8 cellular contexts compared by ENCODE assay signal in the genomic region with DNA sequence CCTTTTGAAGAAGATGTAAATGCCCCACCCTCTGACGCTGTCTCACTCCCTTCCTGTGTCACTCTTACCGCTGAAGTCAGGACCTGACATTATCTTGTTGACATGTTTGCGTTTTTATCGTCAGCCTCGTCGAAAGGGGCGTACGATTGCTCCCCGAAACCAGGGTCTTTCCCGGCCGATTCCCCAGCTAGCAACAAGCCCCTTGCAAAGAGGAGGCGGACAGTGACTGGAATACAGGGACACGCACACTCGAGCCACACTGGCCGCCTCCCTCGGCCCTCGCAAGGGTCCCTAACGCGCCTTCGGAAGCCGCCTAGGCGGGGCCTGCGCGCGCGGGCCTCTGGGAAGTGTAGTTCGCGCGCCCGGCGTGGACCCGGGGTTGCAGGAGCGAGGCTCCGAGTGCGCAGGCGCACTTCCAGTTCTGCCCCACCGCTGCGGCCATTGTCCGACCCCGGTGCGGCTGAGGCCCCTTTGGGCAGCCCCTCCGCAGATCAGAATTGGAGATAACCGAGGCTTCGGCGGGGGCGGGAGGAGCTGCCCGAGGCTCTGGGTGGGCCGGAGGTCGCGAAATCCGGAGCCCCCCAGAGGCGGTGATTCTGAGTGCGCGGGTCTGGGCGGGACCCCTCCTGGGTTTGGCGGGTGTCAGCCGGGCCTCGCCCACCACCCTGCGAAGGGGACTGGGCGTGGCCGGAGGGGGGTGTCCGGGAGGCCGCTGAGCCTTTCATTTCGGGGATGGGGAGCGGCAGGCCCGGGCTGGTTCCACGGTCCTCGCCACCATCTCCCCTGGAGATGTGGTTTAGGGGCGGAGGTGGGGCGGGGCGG. TPM values are rescaled to one million over a fixed set of nuclear protein-coding genes. Genes with fewer than 3 reads are reported as not detected.
DNase-seq lines count a peak whose midpoint lies in the region; ATAC-seq, FAIRE-seq and TF ChIP-seq lines count a peak whose summit lies in the region.

TSS of gene ZFP90 (plus strand) at position 412 of the 822 bp plus-strand sequence. CDS start 502 bp downstream, outside the sequence.

- FAIRE-seq in pancreas (lab: Jason Lieb, UNC), result no peak

- no peak for TF ChIP-seq CTCF in HFFc6 (IDR thresholded peaks at IDR 0.05)
- no peak for TF ChIP-seq CTCF in NB4 (IDR thresholded peaks at IDR 0.05; ENCODE audit: low read depth, low read length)
- TF ChIP-seq CTCF in pancreas (IDR thresholded peaks at IDR 0.05), result no peak
- TF ChIP-seq CTCF in thyroid gland (IDR thresholded peaks at IDR 0.05), result no peak

- H3K4me1 ChIP-seq in pancreas, result no peaks in the 10 kb centered on the region
- peaks cover 0 to 6% of the 10 kb centered on the region in 2 donors for H3K4me1 ChIP-seq in thyroid gland

- H3K9me3 Mint-ChIP-seq in HFFc6, result peaks cover 33% of the 10 kb centered on the region
- no peaks in the 10 kb centered on the region for H3K9me3 Mint-ChIP-seq in activated naive CD8-positive, alpha-beta T cell (ENCODE audit: low read depth)

- peak within 1 kb of the TSS; percentile 88 for H3K4me3 Mint-ChIP-seq in HFFc6
- peak within 1 kb of the TSS; percentile 95 for H3K4me3 Mint-ChIP-seq in activated naive CD8-positive, alpha-beta T cell

- H3K9me3 ChIP-seq in pancreas (no peaks in the 10 kb centered on the region), thyroid gland (no peaks in the 10 kb centered on the region)

- 1% methylated on average over 55 to 71 of the region's 71 CpGs for WGBS in pancreas, 2 donors
- 2 to 7% methylated on average over 11 to 27 of the region's 71 CpGs for WGBS in thyroid gland, 2 donors

- H3K36me3 Mint-ChIP-seq in HFFc6 (ENCODE audit: low read depth), result peaks cover 42% of the 10 kb centered on the region
- H3K36me3 Mint-ChIP-seq in activated naive CD8-positive, alpha-beta T cell, result peaks cover 16% of the 10 kb centered on the region

- peak; percentile 46 for TF ChIP-seq POLR2A in NB4 (IDR thresholded peaks at IDR 0.05; ENCODE audit: extremely low read depth, insufficient read length)
- TF ChIP-seq POLR2A in thyroid gland (IDR thresholded peaks at IDR 0.05), result peak in 1 of 2 donors; percentile 54

- peak within 1 kb of the TSS in 3 of 4 donors; percentile 24 to 55 (median 37) for H3K27ac ChIP-seq in pancreas
- peak within 1 kb of the TSS; percentile 50 to 90 (median 67) for H3K27ac ChIP-seq in thyroid gland

- peaks cover 3% of the 10 kb centered on the region for H3K27me3 Mint-ChIP-seq in HFFc6 (ENCODE audit: insufficient read depth)
- H3K27me3 Mint-ChIP-seq in activated naive CD8-positive, alpha-beta T cell, result no peaks in the 10 kb centered on the region

- H3K27ac Mint-ChIP-seq in HFFc6, result peak within 1 kb of the TSS; percentile 81
- H3K27ac Mint-ChIP-seq in activated naive CD8-positive, alpha-beta T cell, result peak within 1 kb of the TSS; percentile 98

- H3K36me3 ChIP-seq in pancreas, result peaks cover 0 to 3% (median 0%) of the 10 kb centered on the region in 3 donors
- peaks cover 0 to 3% of the 10 kb centered on the region in 2 donors for H3K36me3 ChIP-seq in thyroid gland

- peaks cover 13% of the 10 kb centered on the region for H3K4me1 Mint-ChIP-seq in HFFc6 (ENCODE audit: low read depth)
- H3K4me1 Mint-ChIP-seq in activated naive CD8-positive, alpha-beta T cell (ENCODE audit: low read depth), result peaks cover 13% of the 10 kb centered on the region

- intact Hi-C loops in Right ventricle myocardium inferior (cut with DNase I) (no loop called here), pancreas (cut with DNase I) (no loop called here), thyroid gland (cut with DNase I) (loop anchor here (10.0 kb wide), 1 partner anchor 166 kb away; no protein-coding TSS in a partner anchor)

- H3K27me3 ChIP-seq in pancreas (no peaks in the 10 kb centered on the region), thyroid gland (no peaks in the 10 kb centered on the region)

- peak within 1 kb of the TSS; percentile 64 for H3K4me3 ChIP-seq in NB4 (ENCODE audit: low read depth, low read length)
- H3K4me3 ChIP-seq in pancreas, result peak within 1 kb of the TSS; percentile 90 to 95 (median 91)
- peak within 1 kb of the TSS; percentile 89 to 100 (median 89) for H3K4me3 ChIP-seq in thyroid gland (replicated peaks in 1 of 3)

- DNase-seq in GM04503 (ENCODE audit: low read depth), result peak; percentile 20
- DNase-seq in HFFc6, result peak; percentile 60
- DNase-seq in NB4 (ENCODE audit: low read depth), result peak; percentile 91
- peak; percentile 78 for DNase-seq in SKM-1 treated with dmso at 0.1 percent for 144 hours (lab: John Stamatoyannopoulos, UW; ENCODE audit: unreplicated experiment)
- peak; percentile 97 for DNase-seq in Right ventricle myocardium inferior (ENCODE audit: missing footprints)
- DNase-seq in pancreas, result peak; percentile 78 to 94 (median 84)
- peak; percentile 88 to 89 for DNase-seq in thyroid gland

- ATAC-seq in Right ventricle myocardium inferior (peak; percentile 100), pancreas (peak; percentile 99)

RNA-seq across cellular contexts. Expression of gene ZFP90, which starts in this region (rescaled TPM):
- total RNA-seq in HFFc6 (2021; fragmentation: NEBNext Ultra II Directional; extraction: Animal tissue kit (Norgen Biotek cat#: 25700)), result 10 to 100 TPM; 13.3 to 17.0 (median 13.9) TPM
- 9.5 TPM for total RNA-seq in Right ventricle myocardium inferior
- total RNA-seq in pancreas, result 10 to 100 TPM in 2 of 6 donors, 1 to 10 TPM in 4; 8.2 to 15.3 (median 9.5) TPM
- 1 to 10 TPM; 5.4 to 9.2 TPM for polyA plus RNA-seq in pancreas
- total RNA-seq in thyroid gland, result 10 to 100 TPM; 34.3 to 46.4 (median 38.7) TPM

Comparison
In these comparisons a context has a peak if more than half of its experiments do, and no peak if none do; other contexts are left out.
1. Peak in every context shown above with its lines: DNase-seq, ATAC-seq, H3K4me3 ChIP-seq and H3K27ac ChIP-seq.
2. DNase-seq: peak in every context shown above with its lines; median percentile 97 in Right ventricle myocardium inferior; 91 in NB4; 88 in thyroid gland; 84 in pancreas; 78 in SKM-1 treated with dmso at 0.1 percent for 144 hours; 60 in HFFc6; 20 in GM04503.